ENCODE assay signal across 28 cellular contexts in genomic region chr6:46808806-46809205, GRCh38. TPM values are rescaled to one million over a fixed set of nuclear protein-coding genes. Genes with fewer than 3 reads are reported as not detected.
DNase-seq lines count a peak whose midpoint lies in the region; FAIRE-seq and TF ChIP-seq lines count a peak whose summit lies in the region.
"Had no signal": no experiment of that assay in that cellular context is flagged by ENCODE, and none has a peak within 500 bp of the region (broad histone marks: within the 10 kb centered on the region; RNA-seq: fewer than 3 reads in every experiment).

No MANE protein-coding gene starts in this region.

- H2BK20ac ChIP-seq in H1 (ENCODE audit: low read length): no peak overlapping the region

- H3K36me3 ChIP-seq in H1 (ENCODE audit: control insufficient read depth in 2 of 4, insufficient read depth in 4 of 4, low read length in 3 of 4) (no peaks in the 10 kb centered on the region), mesendoderm (ENCODE audit: control insufficient read depth, insufficient read depth, low read length) (no peaks in the 10 kb centered on the region)
- H3K36me3 ChIP-seq: MG63 had no signal

- TF ChIP-seq POLR2A in H1 (IDR thresholded peaks at IDR 0.05; ENCODE audit: control extremely low read depth in 1 of 2, low read depth in 2 of 2, low read length in 2 of 2): no peak

- H3K27me3 ChIP-seq in H1 (replicated peaks in 1 of 4; ENCODE audit: control insufficient read depth in 3 of 4, extremely low read depth in 1 of 4, insufficient read depth in 3 of 4, low read length in 3 of 4) (no peaks in the 10 kb centered on the region), mesendoderm (ENCODE audit: insufficient read depth, low read length, poor library complexity) (no peaks in the 10 kb centered on the region)

- no peaks in the 10 kb centered on the region for H3K9me3 ChIP-seq in H1 (ENCODE audit: insufficient read depth in 2 of 2, low read depth in 1 of 2, low read length in 1 of 2)
- H3K9me3 ChIP-seq: MG63 had no signal

- no peak overlapping the region for H2AK5ac ChIP-seq in H1 (ENCODE audit: low read depth, low read length)
- no peak overlapping the region for H2AK5ac ChIP-seq in mesendoderm (ENCODE audit: low read length)

- H3K18ac ChIP-seq in H1 (ENCODE audit: extremely low read depth, low read length): no peak overlapping the region
- no peak overlapping the region for H3K18ac ChIP-seq in mesendoderm (ENCODE audit: low read length)

- DNase-seq in Kasumi-1 (lab: John Stamatoyannopoulos, UW): peak; percentile 21 to 23
- DNase-seq in NOMO-1 treated with dmso at 0.1 percent for 144 hours (lab: John Stamatoyannopoulos, UW; ENCODE audit: unreplicated experiment): peak; percentile 87
- DNase-seq in H1 (ENCODE audit: low read depth in 1 of 2, low spot score in 2 of 2): no peak
- no peak for DNase-seq in mesendoderm
- no peak for DNase-seq in stimulated activated CD4-positive, alpha-beta T cell treated with anti-CD3 and anti-CD28 coated beads, Interleukin-12 subunit alpha, Interleukin-12 subunit beta, amount 100 ng/mL, for 4 hours
- DNase-seq in anterior cingulate cortex (lab: John Stamatoyannopoulos, UW): no peak
- no peak for DNase-seq in RWPE1 (ENCODE audit: low spot score)
- DNase-seq in GM10266 (ENCODE audit: extremely low spot score): no peak
- DNase-seq: CD4-positive, alpha-beta T cell; COR-L47; DMS 273 treated with DMSO at 0.1 percent for 48 hours; DMS79 treated with DMSO at 0.1 percent for 48 hours; GOT3; MG63; NCI-H1105 treated with DMSO at 0.1 percent for 48 hours; NCI-H2029 treated with DMSO at 0.1 percent for 48 hours; NCI-H345; NCI-H524; NCI-H774; PC-3; SHP77; T-cell had no signal

- 80% methylated on average over 1 of the region's 1 CpG; no CpG with 5 or more reads in 1 of the 2 experiments for WGBS in H1 (ENCODE audit: extremely low coverage in 1 of 2, insufficient coverage in 1 of 2, insufficient read length in 1 of 2, insufficient replicate concordance in 2 of 2, low coverage in 1 of 2, low lambda C conversion rate in 2 of 2, missing lambda C conversion rate in 1 of 2), 2 experiments
- no CpG with 5 or more reads among the region's 1 CpG for WGBS in mesendoderm (ENCODE audit: extremely low coverage, insufficient coverage, low lambda C conversion rate)

- H3K14ac ChIP-seq in H1 (ENCODE audit: insufficient read length): peak overlapping the region; percentile 66

- H4K20me1 ChIP-seq in H1 (replicated peaks in 1 of 2; ENCODE audit: control insufficient read depth in 1 of 2, insufficient read depth in 2 of 2, low read length in 2 of 2): no peaks in the 10 kb centered on the region

- CTCF ChIA-PET in H1 (lab: Charles Lee; ENCODE audit: partially characterized antibody) (no interaction called here), RWPE1 (lab: Yijun Ruan, JAX) (no interaction called here)

- H3K4me1 ChIP-seq in H1 (replicated peaks in 1 of 4; ENCODE audit: control insufficient read depth in 3 of 4, insufficient read depth in 4 of 4, low read length in 3 of 4): no peaks in the 10 kb centered on the region
- H3K4me1 ChIP-seq in mesendoderm (ENCODE audit: control insufficient read depth, low read depth, low read length): no peaks in the 10 kb centered on the region

- H3K79me1 ChIP-seq in H1 (ENCODE audit: low read depth, low read length) (no peaks in the 10 kb centered on the region), mesendoderm (ENCODE audit: low read length) (no peaks in the 10 kb centered on the region)

- H3K9ac ChIP-seq in H1 (replicated peaks in 1 of 4; ENCODE audit: extremely low read depth in 1 of 4, low read depth in 3 of 4, low read length in 3 of 4) (no peak overlapping the region), mesendoderm (ENCODE audit: low read length) (no peak overlapping the region)

- no peak overlapping the region for H4K91ac ChIP-seq in H1 (replicated peaks; ENCODE audit: insufficient read length, low read length)

- no peak overlapping the region for H2BK15ac ChIP-seq in H1 (ENCODE audit: low read length)
- no peak overlapping the region for H2BK15ac ChIP-seq in mesendoderm (replicated peaks; ENCODE audit: low read depth)

- TF ChIP-seq EP300 in H1 (IDR thresholded peaks at IDR 0.05; ENCODE audit: borderline replicate concordance in 1 of 2, low read depth in 2 of 2, low read length in 2 of 2): no peak

- H3K4ac ChIP-seq in H1 (replicated peaks; ENCODE audit: insufficient read length, low read depth, low read length) (no peak overlapping the region), mesendoderm (ENCODE audit: low read depth, low read length) (no peak overlapping the region)

- no peak overlapping the region for H2BK5ac ChIP-seq in H1 (ENCODE audit: low read depth, low read length)
- no peak overlapping the region for H2BK5ac ChIP-seq in mesendoderm (ENCODE audit: low read length)

- no peaks in the 10 kb centered on the region for H3K23me2 ChIP-seq in H1 (ENCODE audit: low read depth, low read length)

- TF ChIP-seq RAD21 in H1 (IDR thresholded peaks at IDR 0.05 in 1 of 2, conservative IDR thresholded peaks at IDR 0.05 in 1 of 2; ENCODE audit: low read depth in 2 of 2, low read length in 2 of 2): no peak

- H3K79me2 ChIP-seq in H1 (ENCODE audit: control insufficient read depth in 1 of 2, insufficient read depth in 2 of 2, low read length in 2 of 2) (no peaks in the 10 kb centered on the region), mesendoderm (ENCODE audit: control insufficient read depth, insufficient read depth, low read length) (no peaks in the 10 kb centered on the region)

- TF ChIP-seq CTCF in H1 (IDR thresholded peaks at IDR 0.05; ENCODE audit: control extremely low read depth in 1 of 3, insufficient read depth in 1 of 3, low read depth in 1 of 3, low read length in 3 of 3) (no peak), RWPE1 (conservative IDR thresholded peaks at IDR 0.05; ENCODE audit: low read depth) (no peak), GM10266 (IDR thresholded peaks at IDR 0.05; ENCODE audit: control insufficient read depth, insufficient read depth, low read depth, missing control alignments) (no peak)

- H3K4me3 ChIP-seq in H1 (ENCODE audit: extremely low read depth in 1 of 4, insufficient read depth in 2 of 4, low read depth in 3 of 4, low read length in 4 of 4) (no peak overlapping the region), mesendoderm (ENCODE audit: low read length) (no peak overlapping the region)
- H3K4me3 ChIP-seq: MG63, SK-N-MC had no signal

- no peak for FAIRE-seq in H1 (lab: Jason Lieb, UNC)
- FAIRE-seq: GM12891 had no signal

- H2AFZ ChIP-seq in H1 (ENCODE audit: low read length): no peak overlapping the region

- no peak overlapping the region for H3K4me2 ChIP-seq in H1 (ENCODE audit: insufficient read depth in 1 of 2, low read depth in 2 of 2, low read length in 2 of 2)
- no peak overlapping the region for H3K4me2 ChIP-seq in mesendoderm (ENCODE audit: low read length)

- H2BK120ac ChIP-seq in H1 (replicated peaks; ENCODE audit: low read depth, low read length) (no peak overlapping the region), mesendoderm (ENCODE audit: low read depth, low read length) (no peak overlapping the region)

- H3K23ac ChIP-seq in H1 (ENCODE audit: insufficient read length) (no peak overlapping the region), mesendoderm (ENCODE audit: low read length) (no peak overlapping the region)

- no peak overlapping the region for H4K8ac ChIP-seq in H1 (ENCODE audit: extremely low read depth, insufficient read depth, low read length)
- H4K8ac ChIP-seq in mesendoderm (ENCODE audit: low read depth, low read length): peak overlapping the region; percentile 56

- H3K56ac ChIP-seq in H1 (replicated peaks; ENCODE audit: insufficient read length, low read depth, low read length): no peak overlapping the region
- no peak overlapping the region for H3K56ac ChIP-seq in mesendoderm (ENCODE audit: low read length)

- POLR2A ChIA-PET in H1 (lab: Charles Lee; ENCODE audit: partially characterized antibody): no interaction called here
- POLR2A ChIA-PET in RWPE1 (lab: Yijun Ruan, JAX; ENCODE audit: low non-redundant PET): no interaction called here

- no peak overlapping the region for H4K5ac ChIP-seq in H1 (ENCODE audit: insufficient read length, low read depth, low read length)
- no peak overlapping the region for H4K5ac ChIP-seq in mesendoderm (ENCODE audit: low read length)

- no peak overlapping the region for H2BK12ac ChIP-seq in H1 (ENCODE audit: low read depth, low read length)

- H3K27ac ChIP-seq in H1 (ENCODE audit: low read depth, low read length) (no peak overlapping the region), mesendoderm (ENCODE audit: low read depth, low read length) (no peak overlapping the region), RWPE1 (no peak overlapping the region)
- H3K27ac ChIP-seq: SK-N-MC had no signal

TF ChIP-seq in H1, 55 proteins besides CTCF, POLR2A, EP300 and RAD21 (continues in another document):
- TF ChIP-seq, protein P1, sequence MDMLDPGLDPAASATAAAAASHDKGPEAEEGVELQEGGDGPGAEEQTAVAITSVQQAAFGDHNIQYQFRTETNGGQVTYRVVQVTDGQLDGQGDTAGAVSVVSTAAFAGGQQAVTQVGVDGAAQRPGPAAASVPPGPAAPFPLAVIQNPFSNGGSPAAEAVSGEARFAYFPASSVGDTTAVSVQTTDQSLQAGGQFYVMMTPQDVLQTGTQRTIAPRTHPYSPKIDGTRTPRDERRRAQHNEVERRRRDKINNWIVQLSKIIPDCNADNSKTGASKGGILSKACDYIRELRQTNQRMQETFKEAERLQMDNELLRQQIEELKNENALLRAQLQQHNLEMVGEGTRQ (IDR thresholded peaks at IDR 0.05; ENCODE audit: low read length): no peak
- TF ChIP-seq SUZ12 (IDR thresholded peaks at IDR 0.05; ENCODE audit: low read length) (no peak), SIN3A (conservative IDR thresholded peaks at IDR 0.05 in 1 of 2, IDR thresholded peaks at IDR 0.05 in 1 of 2; ENCODE audit: low read depth in 1 of 2, low read length in 2 of 2) (no peak), CBX8 (IDR thresholded peaks at IDR 0.05; ENCODE audit: borderline replicate concordance, low read depth, low read length) (no peak), RXRA (IDR thresholded peaks at IDR 0.05; ENCODE audit: insufficient read depth, low read depth, low read length) (no peak), KDM1A (IDR thresholded peaks at IDR 0.05; ENCODE audit: borderline replicate concordance, low read length) (no peak), TEAD4 (IDR thresholded peaks at IDR 0.05; ENCODE audit: low read depth, low read length) (no peak), ASH2L (IDR thresholded peaks at IDR 0.05; ENCODE audit: low read length) (no peak), CHD2 (IDR thresholded peaks at IDR 0.05; ENCODE audit: low read length) (no peak)

RNA-seq across cellular contexts. Expression of gene MEP1A, which starts 15.6 kb away (rescaled TPM):
- total RNA-seq in H1 (2021; fragmentation: NEBNext Ultra II Directional; extraction: Animal tissue kit (Norgen Biotek cat#: 25700)): not detected in 2 replicates
- polyA plus RNA-seq in H1 (2011; rRNA removed): 0.03 and 0.06 TPM in 2 replicates
- polyA plus RNA-seq in H1 (2011; cell fraction: cytosol; rRNA removed): 0.04 TPM
- polyA plus RNA-seq in H1 (2011; cell fraction: nucleus; rRNA removed): 0.11 TPM
- not detected in 4 replicates for polyA plus RNA-seq in H1 (2012, experiment 1 of 2)
- polyA plus RNA-seq in H1 (2012, experiment 2 of 2): not detected
- polyA plus RNA-seq in H1 (2013, experiment 1 of 2): not detected
- 0.02 TPM for polyA plus RNA-seq in H1 (2013, experiment 2 of 2)
- polyA minus RNA-seq in H1 (2011; rRNA and poly(A)+ RNA removed): not detected in 2 replicates
- not detected for polyA minus RNA-seq in H1 (2011; cell fraction: cytosol; rRNA and poly(A)+ RNA removed)
- not detected for polyA minus RNA-seq in H1 (2011; cell fraction: nucleus; rRNA and poly(A)+ RNA removed)
- not detected for polyA plus RNA-seq in mesendoderm (2013, experiment 1 of 2)
- polyA plus RNA-seq in mesendoderm (2013, experiment 2 of 2): not detected
- total RNA-seq: A673; CD4-positive, alpha-beta T cell; LHCN-M2; PC-3; RPMI7951; T-cell had no signal
- polyA plus RNA-seq: BJ had no signal

Comparison
In these comparisons a context has a peak if more than half of its experiments do, and no peak if none do; other contexts are left out.
1. DNase-seq: peak in Kasumi-1 (2 of 2) and NOMO-1 treated with dmso at 0.1 percent for 144 hours (single experiment); none in H1 (0 of 2), mesendoderm (single experiment), stimulated activated CD4-positive, alpha-beta T cell treated with anti-CD3 and anti-CD28 coated beads, Interleukin-12 subunit alpha, Interleukin-12 subunit beta, amount 100 ng/mL, for 4 hours (single experiment), anterior cingulate cortex (0 of 58), RWPE1 (single experiment) and GM10266 (single experiment).